ENCODE assay signal across 8 cellular contexts in the genomic region with DNA sequence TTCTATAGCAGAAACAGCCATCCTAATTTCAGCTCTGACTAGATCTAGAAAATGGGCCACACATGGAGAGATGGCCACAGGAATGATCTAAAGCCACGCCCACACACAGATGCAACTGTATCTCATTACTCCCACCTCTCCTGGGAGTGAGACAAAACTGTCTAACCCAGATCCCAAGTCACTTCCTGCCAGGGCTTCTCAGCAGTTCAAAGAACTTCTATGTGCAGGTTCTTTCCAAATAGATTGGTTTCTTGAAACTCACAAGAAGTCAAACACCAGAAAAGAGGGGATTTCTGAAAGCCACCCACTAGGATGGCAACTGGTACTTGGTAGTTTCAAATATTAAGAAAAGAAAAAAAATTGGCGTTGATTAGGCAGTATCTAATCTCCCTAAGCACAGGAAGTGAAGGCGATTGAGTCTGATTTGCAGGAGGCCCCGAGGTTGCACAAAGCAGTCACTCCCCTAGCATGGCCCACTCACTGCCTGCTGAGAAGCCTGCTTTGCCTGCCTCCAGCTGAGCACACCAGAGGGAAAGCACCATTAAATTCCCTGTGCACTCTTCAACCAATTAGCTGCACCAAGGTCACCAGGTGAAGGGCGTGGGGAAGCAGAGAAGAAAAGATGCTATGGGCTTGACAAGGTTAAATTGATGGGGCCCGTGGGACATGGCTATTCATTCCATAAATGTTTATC. TPM values are rescaled to one million over a fixed set of nuclear protein-coding genes. Genes with fewer than 3 reads are reported as not detected.
DNase-seq lines count a peak whose midpoint lies in the region; ATAC-seq, FAIRE-seq and TF ChIP-seq lines count a peak whose summit lies in the region.

No MANE protein-coding gene starts in this region.

- ATAC-seq in GM21381 (IDR thresholded peaks at IDR 0.05; ENCODE audit: unreplicated experiment) (peak; percentile 67), HG03521 (IDR thresholded peaks at IDR 0.05; ENCODE audit: unreplicated experiment) (peak; percentile 36)

- H3K4me3 ChIP-seq in SK-N-SH (ENCODE audit: low read depth in 2 of 2, low read length in 1 of 2) = no peak overlapping the region
- no peak overlapping the region for H3K4me3 ChIP-seq in bronchial epithelial cell (ENCODE audit: low read depth, low read length)
- no peak overlapping the region for H3K4me3 ChIP-seq in retinal pigment epithelial cell (ENCODE audit: low read length)

- no peaks in the 10 kb centered on the region for H3K79me2 ChIP-seq in SK-N-SH (ENCODE audit: insufficient read depth)

- CTCF ChIA-PET in SK-N-SH (lab: Yijun Ruan, JAX) = interaction anchor here (0.9 to 1.3 kb wide), 2 partner anchors 110 to 192 kb away, joined by 3 read pairs; no protein-coding TSS in a partner anchor

- no peaks in the 10 kb centered on the region for H3K27me3 ChIP-seq in SK-N-SH (ENCODE audit: insufficient read depth)
- no peaks in the 10 kb centered on the region for H3K27me3 ChIP-seq in bronchial epithelial cell (ENCODE audit: control insufficient read depth, insufficient read depth, low read length)

- no peak for TF ChIP-seq RAD21 in SK-N-SH (IDR thresholded peaks at IDR 0.05; ENCODE audit: low read length)

- peaks cover 7 to 14% of the 10 kb centered on the region in 2 experiments; a peak in 2 of 4 replicates for H3K4me1 ChIP-seq in SK-N-SH (ENCODE audit: control insufficient read depth in 1 of 2, insufficient read depth in 2 of 2, low read depth in 1 of 2, low read length in 1 of 2)

- FAIRE-seq in bronchial epithelial cell (lab: Jason Lieb, UNC) = no peak

- H3K27ac ChIP-seq in SK-N-SH (ENCODE audit: low read depth in 2 of 2, low read length in 1 of 2) = no peak overlapping the region

- H4K20me1 ChIP-seq in SK-N-SH (ENCODE audit: insufficient read depth) = no peaks in the 10 kb centered on the region

- WGBS in SK-N-SH (ENCODE audit: low lambda C conversion rate) = 74% methylated on average over 6 of the region's 6 CpGs

- H3K4me2 ChIP-seq in SK-N-SH = no peak overlapping the region

- no peaks in the 10 kb centered on the region for H3F3A ChIP-seq in SK-N-SH (replicated peaks; ENCODE audit: insufficient read depth)

- no peaks in the 10 kb centered on the region for H3K9me2 ChIP-seq in SK-N-SH

- DNase-seq in EH (ENCODE audit: low read depth) (peak; percentile 72), SK-N-SH (peak; percentile 41), bronchial epithelial cell (ENCODE audit: low read depth) (peak; percentile 26), retinal pigment epithelial cell (ENCODE audit: low read depth) (peak; percentile 6), NCI-H446 (lab: John Stamatoyannopoulos, UW) (no peak), mesenteric fat pad (ENCODE audit: low spot score) (no peak)

- POLR2A ChIA-PET in SK-N-SH (lab: Yijun Ruan, JAX) = no interaction called here

- TF ChIP-seq EP300 in SK-N-SH (IDR thresholded peaks at IDR 0.05; ENCODE audit: borderline replicate concordance in 1 of 2, low read depth in 1 of 2, low read length in 1 of 2) = no peak

- H3K9ac ChIP-seq in SK-N-SH = no peak overlapping the region

- H3K9me3 ChIP-seq in SK-N-SH = no peaks in the 10 kb centered on the region

- TF ChIP-seq CTCF in SK-N-SH (IDR thresholded peaks at IDR 0.05) (no peak), bronchial epithelial cell (IDR thresholded peaks at IDR 0.05; ENCODE audit: insufficient read depth, low read length, severe bottlenecking) (no peak), retinal pigment epithelial cell (conservative IDR thresholded peaks at IDR 0.05; ENCODE audit: low read depth, low read length) (no peak)

- H3K36me3 ChIP-seq in SK-N-SH (replicated peaks in 1 of 2; ENCODE audit: control insufficient read depth in 1 of 2, insufficient read depth in 2 of 2, low read length in 1 of 2) = peaks cover 0 to under 1% of the 10 kb centered on the region in 2 experiments
- no peaks in the 10 kb centered on the region for H3K36me3 ChIP-seq in bronchial epithelial cell (ENCODE audit: control insufficient read depth, insufficient read depth, low read length)

- H2AFZ ChIP-seq in SK-N-SH (ENCODE audit: low read depth) = no peak overlapping the region

TF ChIP-seq in SK-N-SH, 30 proteins besides CTCF, POLR2A, EP300 and RAD21:
- TF ChIP-seq SMC3 (IDR thresholded peaks at IDR 0.05; ENCODE audit: low read depth, low read length) = no peak

RNA-seq across cellular contexts. Expression of a gene that starts 51.1 kb away (rescaled TPM):
- polyA plus RNA-seq in SK-N-SH (2012; rRNA removed) = 2.1 and 3.4 TPM in 2 replicates
- polyA plus RNA-seq in SK-N-SH (2012; cell fraction: cytosol; rRNA removed) = 3.5 and 4.0 TPM in 2 replicates
- 2.3 and 5.3 TPM in 2 replicates for polyA plus RNA-seq in SK-N-SH (2012; cell fraction: nucleus; rRNA removed)
- total RNA-seq in bronchial epithelial cell = 8.4 and 9.7 TPM in 2 replicates
- total RNA-seq in mesenteric fat pad = 10.7 TPM

Comparison
In these comparisons a context has a peak if more than half of its experiments do, and no peak if none do; other contexts are left out.
1. DNase-seq: peak in EH (single experiment), SK-N-SH (single experiment), bronchial epithelial cell (single experiment) and retinal pigment epithelial cell (single experiment); none in NCI-H446 (0 of 2) and mesenteric fat pad (single experiment).